In genomic region chr1:2314803-2315710, GRCh38 we compare ENCODE assay signal across 8 cellular contexts.
DNase-seq lines count a peak whose midpoint lies in the region; ATAC-seq, FAIRE-seq and TF ChIP-seq lines count a peak whose summit lies in the region.

No MANE protein-coding gene starts in this region.

- peak overlapping the region; percentile 74 for H3K9ac ChIP-seq in SK-N-MC (ENCODE audit: insufficient read length)

- H3K4me3 ChIP-seq in SK-N-MC = peak overlapping the region; percentile 77
- peak overlapping the region; percentile 61 to 81 for H3K4me3 ChIP-seq in right atrium auricular region
- H3K4me3 ChIP-seq in small intestine (ENCODE audit: low read depth in 1 of 2, low read length in 2 of 2) = peak overlapping the region; percentile 43 to 55

- ATAC-seq in Right ventricle myocardium inferior (peak; percentile 30), GM21576 (IDR thresholded peaks at IDR 0.05; ENCODE audit: unreplicated experiment) (no peak), HG02884 (IDR thresholded peaks at IDR 0.05; ENCODE audit: unreplicated experiment) (no peak)

- H3K9me3 ChIP-seq in SK-N-MC (ENCODE audit: low read depth, low read length) = no peaks in the 10 kb centered on the region
- H3K9me3 ChIP-seq in right atrium auricular region = no peaks in the 10 kb centered on the region
- no peaks in the 10 kb centered on the region for H3K9me3 ChIP-seq in small intestine (ENCODE audit: control insufficient read depth, low read depth)

- H3K4me3 Mint-ChIP-seq in activated naive CD8-positive, alpha-beta T cell treated with anti-CD3 and anti-CD28 coated beads for 36 hours = peak overlapping the region; percentile 53

- FAIRE-seq in small intestine (lab: Jason Lieb, UNC) = no peak

- H3K27me3 ChIP-seq in right atrium auricular region = no peaks in the 10 kb centered on the region
- H3K27me3 ChIP-seq in small intestine (ENCODE audit: control insufficient read depth in 2 of 2, insufficient read depth in 2 of 2, low read length in 2 of 2) = no peaks in the 10 kb centered on the region

- no peaks in the 10 kb centered on the region for H3K36me3 ChIP-seq in SK-N-MC (ENCODE audit: insufficient read depth, low read length)
- no peaks in the 10 kb centered on the region for H3K36me3 ChIP-seq in right atrium auricular region
- no peaks in the 10 kb centered on the region for H3K36me3 ChIP-seq in small intestine (ENCODE audit: control insufficient read depth in 2 of 2, insufficient read depth in 2 of 2, low read length in 2 of 2)

- 7 to 26% (median 14%) methylated on average over 26 to 90 of the region's 91 CpGs for WGBS in small intestine, 3 donors

- H3K27me3 Mint-ChIP-seq in activated naive CD8-positive, alpha-beta T cell treated with anti-CD3 and anti-CD28 coated beads for 36 hours = no peaks in the 10 kb centered on the region

- H3K4me1 Mint-ChIP-seq in activated naive CD8-positive, alpha-beta T cell treated with anti-CD3 and anti-CD28 coated beads for 36 hours = peaks cover 8% of the 10 kb centered on the region

- intact Hi-C loops in Right ventricle myocardium inferior (cut with DNase I) = loop anchor here (2.0 to 5.0 kb wide), 3 partner anchors 67 to 120 kb away; partner anchors contain the start of gene FAAP20
- intact Hi-C loops in cardiac septum (cut with DNase I) = loop anchor here (2.0 to 10.0 kb wide), 4 partner anchors 70 to 210 kb away; partner anchors contain the start of gene PANK4

- H3K27ac Mint-ChIP-seq in activated naive CD8-positive, alpha-beta T cell treated with anti-CD3 and anti-CD28 coated beads for 36 hours = peak overlapping the region; percentile 63

- TF ChIP-seq CTCF in right atrium auricular region (IDR thresholded peaks at IDR 0.05) = peak; percentile 100

- DNase-seq in Right ventricle myocardium inferior (ENCODE audit: missing footprints) (no peak), cardiac septum (ENCODE audit: low spot score) (no peak), SK-N-MC (ENCODE audit: low read depth, low spot score) (no peak), right atrium auricular region (ENCODE audit: low spot score) (no peak), small intestine (no peak)
- DNase-seq in activated naive CD8-positive, alpha-beta T cell treated with anti-CD3 and anti-CD28 coated beads for 36 hours = peak; percentile 60

- no peaks in the 10 kb centered on the region for H3K36me3 Mint-ChIP-seq in activated naive CD8-positive, alpha-beta T cell treated with anti-CD3 and anti-CD28 coated beads for 36 hours

- H3K27ac ChIP-seq in SK-N-MC (peak overlapping the region; percentile 96), right atrium auricular region (peak overlapping the region; percentile 92 to 93), small intestine (ENCODE audit: low read depth in 1 of 2, low read length in 1 of 2) (peak overlapping the region in 1 of 2 donors; percentile 79)

- H3K4me1 ChIP-seq in right atrium auricular region = peaks cover 0 to 94% of the 10 kb centered on the region in 2 donors
- H3K4me1 ChIP-seq in small intestine (ENCODE audit: control insufficient read depth in 2 of 2, insufficient read depth in 1 of 2, low read depth in 1 of 2, low read length in 1 of 2) = peaks cover 0 to 3% of the 10 kb centered on the region in 2 donors

- H3K9me3 Mint-ChIP-seq in activated naive CD8-positive, alpha-beta T cell treated with anti-CD3 and anti-CD28 coated beads for 36 hours = no peaks in the 10 kb centered on the region
